Comparison of ENCODE assay signal across 8 cellular contexts in genomic region chr20:1392693-1393506, GRCh38. TPM values are rescaled to one million over a fixed set of nuclear protein-coding genes. Genes with fewer than 3 reads are reported as not detected.
A peak's percentile ranks its signal among the peaks of the same experiment; 100 is the strongest.
DNase-seq lines count a peak whose midpoint lies in the region; ATAC-seq and TF ChIP-seq lines count a peak whose summit lies in the region.

FKBP1A (minus strand) TSS chr20:1393054; CDS start chr20:1392998, 56 bp downstream.

- H3K27ac ChIP-seq in layer of hippocampus (ENCODE audit: low read depth, low read length), result peak within 1 kb of the TSS; percentile 85

- peak within 1 kb of the TSS; percentile 93 for H3K4me3 Mint-ChIP-seq in activated CD4-positive, alpha-beta T cell treated with anti-CD3 and anti-CD28 coated beads for 36 hours

- intact Hi-C loops in activated CD4-positive, alpha-beta T cell treated with anti-CD3 and anti-CD28 coated beads for 36 hours (cut with DNase I, micrococcal nuclease), result loop anchor here (1.0 to 5.0 kb wide), 14 partner anchors 16 to 1012 kb away; partner anchors contain the start of genes NSFL1C (in 2 of the 2), PSMF1 (in 2 of the 2), RAD21L1 (in 2 of the 2) and FAM110A (in 1 of the 2)

- no peaks in the 10 kb centered on the region for H3K27me3 Mint-ChIP-seq in activated CD4-positive, alpha-beta T cell treated with anti-CD3 and anti-CD28 coated beads for 36 hours

- H3K4me1 Mint-ChIP-seq in activated CD4-positive, alpha-beta T cell treated with anti-CD3 and anti-CD28 coated beads for 36 hours, result peaks cover 56% of the 10 kb centered on the region

- H3K27me3 ChIP-seq in layer of hippocampus (ENCODE audit: control insufficient read depth, insufficient read depth, low read length), result no peaks in the 10 kb centered on the region

- DNase-seq in Ammon's horn (ENCODE audit: low spot score) (peak; percentile 90), GM19240 (ENCODE audit: insufficient read length, low spot score) (peak; percentile 70), NCI-H524 (lab: John Stamatoyannopoulos, UW) (peak; percentile 82 to 93), choroid plexus epithelial cell (ENCODE audit: low read depth) (peak; percentile 89)
- DNase-seq in activated CD4-positive, alpha-beta T cell treated with anti-CD3 and anti-CD28 coated beads for 36 hours, result peak; percentile 95
- DNase-seq in stimulated activated CD4-positive, alpha-beta T cell treated with anti-CD3 and anti-CD28 coated beads, Interleukin-1b, Interleukin-23, amount 100 ng/mL, for 4 hours (ENCODE audit: low read depth in 2 of 2), result peak; percentile 83 to 84

- H3K9me3 Mint-ChIP-seq in activated CD4-positive, alpha-beta T cell treated with anti-CD3 and anti-CD28 coated beads for 36 hours (ENCODE audit: low read depth), result no peaks in the 10 kb centered on the region

- POLR2A ChIA-PET in activated CD4-positive, alpha-beta T cell treated with anti-CD3 and anti-CD28 coated beads for 36 hours (lab: Charles Lee), result interaction anchor here (0.6 to 3.0 kb wide), 4 partner anchors 16 to 301 kb away, joined by 3 to 15 read pairs (median 6); no protein-coding TSS in a partner anchor

- peak within 1 kb of the TSS; percentile 75 for H3K4me3 ChIP-seq in choroid plexus epithelial cell (ENCODE audit: low read depth, low read length)

- no peak for TF ChIP-seq CTCF in choroid plexus epithelial cell (conservative IDR thresholded peaks at IDR 0.05; ENCODE audit: low read depth, low read length)

- peaks cover 30% of the 10 kb centered on the region for H3K36me3 Mint-ChIP-seq in activated CD4-positive, alpha-beta T cell treated with anti-CD3 and anti-CD28 coated beads for 36 hours (ENCODE audit: low read depth)

- H3K27ac Mint-ChIP-seq in activated CD4-positive, alpha-beta T cell treated with anti-CD3 and anti-CD28 coated beads for 36 hours, result peak within 1 kb of the TSS; percentile 94

- CTCF ChIA-PET in activated CD4-positive, alpha-beta T cell treated with anti-CD3 and anti-CD28 coated beads for 36 hours (lab: Charles Lee), result interaction anchor here (0.6 to 2.3 kb wide), 6 partner anchors 10 to 92 kb away, joined by 3 to 11 read pairs (median 4); partner anchors contain the start of gene NSFL1C

- peak; percentile 86 for ATAC-seq in HG03457 (IDR thresholded peaks at IDR 0.05; ENCODE audit: unreplicated experiment)
- ATAC-seq in activated CD4-positive, alpha-beta T cell treated with anti-CD3 and anti-CD28 coated beads for 36 hours, result peak; percentile 82

RNA-seq across cellular contexts. Expression of gene FKBP1A, which starts in this region (rescaled TPM):
- 100 to 1,000 TPM; 265 to 316 TPM for total RNA-seq in activated CD4-positive, alpha-beta T cell treated with anti-CD3 and anti-CD28 coated beads for 36 hours

Comparison
In these comparisons a context has a peak if more than half of its experiments do, and no peak if none do; other contexts are left out.
1. Peak in every context shown above with its lines: DNase-seq, ATAC-seq, H3K4me3 ChIP-seq and H3K27ac ChIP-seq.